ENCODE assay signal across 28 cellular contexts in the genomic region with DNA sequence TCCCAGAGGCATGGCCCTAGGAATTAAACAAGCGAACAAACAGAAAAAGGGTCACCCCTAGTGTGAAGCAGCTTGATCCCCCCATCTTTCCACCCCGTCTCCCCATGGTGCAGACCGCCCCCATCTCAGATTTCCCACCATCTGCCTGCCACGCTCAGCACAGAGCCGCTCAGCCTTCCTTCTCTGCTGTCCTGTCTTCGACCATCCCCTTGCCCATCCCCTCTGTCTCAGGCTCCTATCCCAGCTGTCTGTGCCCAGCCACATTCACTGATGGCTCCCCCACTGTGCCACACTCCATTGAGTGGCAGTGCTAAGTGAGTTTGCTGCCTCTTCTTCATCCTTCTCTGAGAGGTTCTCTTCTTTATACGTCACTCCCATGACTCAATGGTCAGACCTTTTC. TPM values are rescaled to one million over a fixed set of nuclear protein-coding genes. Genes with fewer than 3 reads are reported as not detected.
A peak's percentile ranks its signal among the peaks of the same experiment; 100 is the strongest.
DNase-seq lines count a peak whose midpoint lies in the region; ATAC-seq, FAIRE-seq and TF ChIP-seq lines count a peak whose summit lies in the region.
"Had no signal": no experiment of that assay in that cellular context is flagged by ENCODE, and none has a peak within 500 bp of the region (broad histone marks: within the 10 kb centered on the region; RNA-seq: fewer than 3 reads in every experiment).

No MANE protein-coding gene starts in this region.

- no peak for TF ChIP-seq POLR2A in K562 (conservative IDR thresholded peaks at IDR 0.05)

- TF ChIP-seq CTCF in K562 (IDR thresholded peaks at IDR 0.05 in 2 of 3, conservative IDR thresholded peaks at IDR 0.05 in 1 of 3; ENCODE audit: insufficient read depth in 2 of 3, low read depth in 1 of 3, low read length in 3 of 3) (no peak), neural progenitor cell (IDR thresholded peaks at IDR 0.05) (no peak), type B pancreatic cell (conservative IDR thresholded peaks at IDR 0.05) (no peak)

- H3K4me3 ChIP-seq in K562 = no peak overlapping the region
- no peak overlapping the region for H3K4me3 ChIP-seq in neural progenitor cell
- H3K4me3 ChIP-seq: GM23248, SJCRH30 had no signal

- H3K27ac ChIP-seq in K562 (ENCODE audit: extremely low read depth, low read depth, low read length) (no peak overlapping the region), neural progenitor cell (no peak overlapping the region)
- H3K27ac ChIP-seq: 22Rv1, GM23248, KMS-11, SJCRH30 had no signal

- H3K9ac ChIP-seq in K562 (ENCODE audit: insufficient read depth in 1 of 2, low read depth in 2 of 2, low read length in 2 of 2) (no peak overlapping the region), neural progenitor cell (no peak overlapping the region)
- H3K9ac ChIP-seq: GM23248, KMS-11 had no signal

- no TSS peak for BruUV-seq in K562 (replicated peaks; lab: Mats Ljungman, UMichigan)

- H3K9me3 ChIP-seq in K562 (replicated peaks; ENCODE audit: control insufficient read depth, insufficient read depth, low read depth, low read length) = 0 out of 2 replicates have a peak, but pooled peaks cover 2% of the 10 kb centered on the region
- no peaks in the 10 kb centered on the region for H3K9me3 ChIP-seq in neural progenitor cell (ENCODE audit: low read depth)
- H3K9me3 ChIP-seq: BE2C, SJCRH30 had no signal

- CTCF ChIA-PET in K562 (lab: Yijun Ruan, JAX; ENCODE audit: low intra/inter-chr PET ratio) = no interaction called here

- no peak for TF ChIP-seq RAD21 in K562 (CRISPR knock-in tag; conservative IDR thresholded peaks at IDR 0.05 in 1 of 2, IDR thresholded peaks at IDR 0.05 in 1 of 2)

- no peaks in the 10 kb centered on the region for H3K9me1 ChIP-seq in K562 (ENCODE audit: control insufficient read depth, insufficient read depth, low read length)

- H3K27ac Mint-ChIP-seq in neural progenitor cell = no peak overlapping the region
- H3K27ac Mint-ChIP-seq in type B pancreatic cell = peak overlapping the region; percentile 12
- no peak overlapping the region for H3K27ac Mint-ChIP-seq in immature natural killer cell

- no peak for TF ChIP-seq EP300 in K562 (IDR thresholded peaks at IDR 0.05; ENCODE audit: low read length)

- no peak for FAIRE-seq in K562 (lab: Jason Lieb, UNC)
- FAIRE-seq: GM18507 had no signal

- H3K36me3 Mint-ChIP-seq in neural progenitor cell (peaks cover 1% of the 10 kb centered on the region), type B pancreatic cell (no peaks in the 10 kb centered on the region), immature natural killer cell (peaks cover 0 to 5% (median 5%) of the 10 kb centered on the region in 3 donors)

- peak; percentile 20 for DNase-seq in NCI-H2171 treated with DMSO at 0.1 percent for 48 hours (lab: John Stamatoyannopoulos, UW)
- no peak for DNase-seq in NCI-H2171 (lab: John Stamatoyannopoulos, UW)
- DNase-seq in K562 (ENCODE audit: extremely low read depth in 1 of 4, low spot score in 3 of 4) = no peak
- DNase-seq in neural progenitor cell (ENCODE audit: low spot score) = no peak
- DNase-seq in type B pancreatic cell (ENCODE audit: extremely low spot score, unreplicated experiment) = no peak
- DNase-seq in immature natural killer cell = no peak
- DNase-seq in sciatic nerve (ENCODE audit: low spot score) = no peak
- DNase-seq: ACHN; BE2C; GM23248; HCEC 1CT; IMR-90; NCI-H1092; NCI-H1417 treated with DMSO at 0.1 percent for 48 hours; NCI-H1694 treated with DMSO at 0.1 percent for 48 hours; NCI-H2081 treated with DMSO at 0.1 percent for 48 hours; NCI-H524 treated with DMSO at 0.1 percent for 48 hours; NCI-H82; NK-92 treated with Interleukin-12 subunit alpha and Interleukin-12 subunit beta, amount 100 ng/mL, for 24 hours; PC-3; SJCRH30 had no signal

- H4K20me1 ChIP-seq in K562 (replicated peaks; ENCODE audit: control insufficient read depth, insufficient read depth, low read length) = no peaks in the 10 kb centered on the region
- no peaks in the 10 kb centered on the region for H4K20me1 ChIP-seq in neural progenitor cell (ENCODE audit: low read depth)

- peaks cover 2 to 8% of the 10 kb centered on the region in 2 experiments; a peak in 3 of 5 replicates for H3K27me3 ChIP-seq in K562 (ENCODE audit: control insufficient read depth in 2 of 2, insufficient read depth in 2 of 2, low read length in 2 of 2)
- H3K27me3 ChIP-seq in neural progenitor cell = no peaks in the 10 kb centered on the region
- H3K27me3 ChIP-seq: SJCRH30 had no signal

- H3K4me2 ChIP-seq in K562 (ENCODE audit: insufficient read depth, low read length) (no peak overlapping the region), neural progenitor cell (no peak overlapping the region)
- H3K4me2 ChIP-seq: KMS-11 had no signal

- H3K4me3 Mint-ChIP-seq in neural progenitor cell (no peak overlapping the region), type B pancreatic cell (no peak overlapping the region), immature natural killer cell (no peak overlapping the region)

- H3K4me1 Mint-ChIP-seq in neural progenitor cell (no peaks in the 10 kb centered on the region), type B pancreatic cell (ENCODE audit: unreplicated experiment) (peaks cover 7% of the 10 kb centered on the region), immature natural killer cell (peaks cover 0 to 2% of the 10 kb centered on the region in 2 donors)

- peaks cover 5 to 15% of the 10 kb centered on the region in 2 experiments for H3K4me1 ChIP-seq in K562 (replicated peaks in 1 of 2; ENCODE audit: control insufficient read depth in 2 of 2, insufficient read depth in 2 of 2, low read length in 2 of 2)
- no peaks in the 10 kb centered on the region for H3K4me1 ChIP-seq in neural progenitor cell
- H3K4me1 ChIP-seq: BE2C, SJCRH30 had no signal

- in situ Hi-C loops in K562 (cut with MboI) = no loop called here

- intact Hi-C loops in K562 (cut with micrococcal nuclease) = no loop called here
- intact Hi-C loops in sciatic nerve (cut with DNase I) = no loop called here

- ATAC-seq in K562 (peak; percentile 43), HG02759 (IDR thresholded peaks at IDR 0.05; ENCODE audit: unreplicated experiment) (no peak), sciatic nerve (no peak)
- ATAC-seq: PC-3, Right ventricle myocardium inferior, SK-N-SH treated with all-trans-retinoic acid at 6 μM for 48 hours had no signal

- H3K36me3 ChIP-seq in K562 (ENCODE audit: control insufficient read depth, insufficient read depth, low read length) (no peaks in the 10 kb centered on the region), neural progenitor cell (no peaks in the 10 kb centered on the region)
- H3K36me3 ChIP-seq: BE2C, SJCRH30 had no signal

- no peaks in the 10 kb centered on the region for H3K27me3 Mint-ChIP-seq in neural progenitor cell (ENCODE audit: insufficient read depth, low read depth)
- H3K27me3 Mint-ChIP-seq in type B pancreatic cell = peaks cover 25% of the 10 kb centered on the region
- peaks cover 3 to 25% (median 9%) of the 10 kb centered on the region in 3 donors for H3K27me3 Mint-ChIP-seq in immature natural killer cell (ENCODE audit: low read depth in 3 of 3)

- WGBS in K562 (ENCODE audit: insufficient coverage, low coverage, missing lambda C conversion rate) = 26% methylated on average over 7 of the region's 7 CpGs

- H3K9me3 Mint-ChIP-seq in neural progenitor cell (peaks cover 11% of the 10 kb centered on the region), type B pancreatic cell (no peaks in the 10 kb centered on the region), immature natural killer cell (peaks cover 0 to 10% (median 6%) of the 10 kb centered on the region in 6 donors)

- POLR2A ChIA-PET in K562 (lab: Yijun Ruan, JAX) = interaction anchor here (1.1 to 1.7 kb wide), 2 partner anchors 11 to 12 kb away, joined by 5 read pairs; no protein-coding TSS in a partner anchor

- H3F3A ChIP-seq in neural progenitor cell (ENCODE audit: low read depth) = no peaks in the 10 kb centered on the region

- H3K79me2 ChIP-seq in K562 (ENCODE audit: control insufficient read depth, insufficient read depth, low read length) (no peaks in the 10 kb centered on the region), neural progenitor cell (ENCODE audit: low read depth) (no peaks in the 10 kb centered on the region)

- H2AFZ ChIP-seq in K562 (ENCODE audit: low read depth, low read length) (no peak overlapping the region), neural progenitor cell (replicated peaks) (peak overlapping the region; percentile 42)
- H2AFZ ChIP-seq: GM23248 had no signal

RNA-seq across cellular contexts. Expression of a gene that starts 11.7 kb away (rescaled TPM):
- 36.3 and 67.9 TPM in 2 replicates for total RNA-seq in K562 (2011; cell fraction: chromatin; rRNA removed; ENCODE audit: low replicate concordance)
- 28.7 and 30.3 TPM in 2 replicates for total RNA-seq in K562 (2011; cell fraction: nucleolus; rRNA removed)
- total RNA-seq in K562 (2011; cell fraction: nucleoplasm; rRNA removed) = 50.4 and 78.1 TPM in 2 replicates
- total RNA-seq in K562 (2014; rRNA removed) (89.1 and 90.4 TPM in 2 replicates), K562 (2014; rRNA removed; fragmentation: Illumina TruSeq; extraction: Trizol) (97.6 and 107 TPM in 2 replicates), K562 (2015; rRNA removed; fragmentation: Illumina TruSeq; extraction: Trizol) (87.4 and 93.4 TPM in 2 replicates), K562 (2021) (75.8 and 77.3 TPM in 2 replicates), neural progenitor cell (ENCODE audit: low replicate concordance) (43.7 and 48.5 TPM in 2 replicates), type B pancreatic cell (ENCODE audit: low replicate concordance) (40.5 and 40.7 TPM in 2 replicates), sciatic nerve (51.4 TPM)
- polyA plus RNA-seq in K562 (2011; rRNA removed) (91.7 and 106 TPM in 2 replicates), K562 (2014; fragmentation: Illumina TruSeq; extraction: Trizol) (89.5 and 94.1 TPM in 2 replicates), K562 (2014; fragmentation: Nextera tagmentation; extraction: Ambion mirVana) (10 to 100 TPM; 19.4 to 27.2 TPM), K562 (2014; rRNA removed) (73.6 and 74.9 TPM in 2 replicates), immature natural killer cell (10 to 100 TPM; 45.6 to 61.9 (median 56.1) TPM)
- polyA plus RNA-seq in K562 (2011; cell fraction: cytosol; rRNA removed) = 42.8 and 47.8 TPM in 2 replicates
- polyA plus RNA-seq in K562 (2011; cell fraction: nucleus; rRNA removed) = 32.2 and 50.2 TPM in 2 replicates
- 58.8 and 59.6 TPM in 2 replicates for polyA plus RNA-seq in K562 (2012)
- polyA minus RNA-seq in K562 (2011; rRNA and poly(A)+ RNA removed) = 134 and 142 TPM in 2 replicates
- polyA minus RNA-seq in K562 (2011; cell fraction: cytosol; rRNA and poly(A)+ RNA removed) = 66.7 and 84.5 TPM in 2 replicates
- 32.2 and 51.5 TPM in 2 replicates for polyA minus RNA-seq in K562 (2011; cell fraction: nucleus; rRNA and poly(A)+ RNA removed)

RNA-seq across cellular contexts. Expression of a gene that starts 28.7 kb away (rescaled TPM):
- total RNA-seq in K562 (2011; cell fraction: chromatin; rRNA removed; ENCODE audit: low replicate concordance) = 3.2 and 5.4 TPM in 2 replicates
- total RNA-seq in K562 (2011; cell fraction: nucleolus; rRNA removed) = 2.3 and 3.0 TPM in 2 replicates
- 1.7 and 2.9 TPM in 2 replicates for total RNA-seq in K562 (2011; cell fraction: nucleoplasm; rRNA removed)
- total RNA-seq in K562 (2014; rRNA removed) (1.8 and 3.3 TPM in 2 replicates), K562 (2014; rRNA removed; fragmentation: Illumina TruSeq; extraction: Trizol) (4.4 and 4.6 TPM in 2 replicates), K562 (2015; rRNA removed; fragmentation: Illumina TruSeq; extraction: Trizol) (1.1 and 1.3 TPM in 2 replicates), K562 (2021) (2.7 and 4.1 TPM in 2 replicates), neural progenitor cell (ENCODE audit: low replicate concordance) (not detected in 2 replicates), type B pancreatic cell (ENCODE audit: low replicate concordance) (0.14 and 0.24 TPM in 2 replicates), sciatic nerve (7.8 TPM)
- polyA plus RNA-seq in K562 (2011; rRNA removed) (1.0 and 6.1 TPM in 2 replicates), K562 (2014; fragmentation: Illumina TruSeq; extraction: Trizol) (3.5 and 4.4 TPM in 2 replicates), K562 (2014; fragmentation: Nextera tagmentation; extraction: Ambion mirVana) (1 to 10 TPM; 5.2 to 5.6 TPM), K562 (2014; rRNA removed) (2.9 and 4.5 TPM in 2 replicates), immature natural killer cell (10 to 100 TPM; 17.2 to 20.2 (median 17.9) TPM)
- polyA plus RNA-seq in K562 (2011; cell fraction: cytosol; rRNA removed) = 0.34 and 2.9 TPM in 2 replicates
- 1.5 and 9.2 TPM in 2 replicates for polyA plus RNA-seq in K562 (2011; cell fraction: nucleus; rRNA removed)
- 2.7 and 34.9 TPM in 2 replicates for polyA plus RNA-seq in K562 (2012)
- 0.35 and 2.2 TPM in 2 replicates for polyA minus RNA-seq in K562 (2011; rRNA and poly(A)+ RNA removed)
- 1.0 TPM in 1 of 2 replicates, not detected in the other for polyA minus RNA-seq in K562 (2011; cell fraction: cytosol; rRNA and poly(A)+ RNA removed)
- 0.54 and 4.1 TPM in 2 replicates for polyA minus RNA-seq in K562 (2011; cell fraction: nucleus; rRNA and poly(A)+ RNA removed)
- total RNA-seq: GM23248, PC-3, RPMI7951 had no signal
